In genomic region chr20:39271205-39271604, GRCh38 we compare ENCODE assay signal across 20 cellular contexts.
DNase-seq lines count a peak whose midpoint lies in the region; ATAC-seq and TF ChIP-seq lines count a peak whose summit lies in the region.
"Had no signal": no experiment of that assay in that cellular context is flagged by ENCODE, and none has a peak within 500 bp of the region (broad histone marks: within the 10 kb centered on the region; RNA-seq: fewer than 3 reads in every experiment).

No MANE protein-coding gene starts in this region.

- intact Hi-C loops in heart left ventricle (cut with DNase I), result loop anchor here in 1 of 10 donors (10.0 kb wide), 1 partner anchor 154 kb away; no protein-coding TSS in a partner anchor

- TF ChIP-seq POLR2A in heart left ventricle (IDR thresholded peaks at IDR 0.05) (no peak), suprapubic skin (IDR thresholded peaks at IDR 0.05) (no peak)

- peaks cover 0 to 5% (median 0%) of the 10 kb centered on the region in 12 donors for H3K9me3 ChIP-seq in heart left ventricle
- no peaks in the 10 kb centered on the region for H3K9me3 ChIP-seq in suprapubic skin

- H3K36me3 ChIP-seq in heart left ventricle, result no peaks in the 10 kb centered on the region
- no peaks in the 10 kb centered on the region for H3K36me3 ChIP-seq in suprapubic skin

- H3K4me3 ChIP-seq in heart left ventricle (no peak overlapping the region), suprapubic skin (no peak overlapping the region)

- TF ChIP-seq CTCF in heart left ventricle (IDR thresholded peaks at IDR 0.05) (no peak), suprapubic skin (IDR thresholded peaks at IDR 0.05) (no peak)

- H3K27me3 ChIP-seq in heart left ventricle, result no peaks in the 10 kb centered on the region
- H3K27me3 ChIP-seq in suprapubic skin, result no peaks in the 10 kb centered on the region

- DNase-seq in RPMI7951 (ENCODE audit: low read depth) (peak; percentile 58), heart left ventricle (peak in 1 of 5 donors; percentile 17), left kidney (ENCODE audit: low read depth, low spot score) (peak; percentile 20), suprapubic skin (ENCODE audit: low spot score in 2 of 2) (no peak), inferior parietal cortex (ENCODE audit: extremely low spot score) (no peak), COR-L47 (lab: John Stamatoyannopoulos, UW) (no peak)
- no peak for DNase-seq in stimulated activated CD4-positive, alpha-beta T cell treated with anti-CD3 and anti-CD28 coated beads, Interleukin-2, amount 100 ng/mL, for 24 hours
- DNase-seq: ACHN; CD4-positive, alpha-beta T cell; DND-41; GF-D8; NCI-H1092 treated with DMSO at 0.1 percent for 48 hours; NCI-H1694; NCI-H2107; NCI-H345; NCI-H69; NK-92 treated with Interleukin-12 subunit alpha and Interleukin-12 subunit beta, amount 100 ng/mL, for 24 hours had no signal

- ATAC-seq in heart left ventricle (peak; percentile 23 to 70 (median 38)), HG03196 (IDR thresholded peaks at IDR 0.05; ENCODE audit: unreplicated experiment) (no peak)
- ATAC-seq: HepG2 had no signal

- no peak for TF ChIP-seq EP300 in suprapubic skin (IDR thresholded peaks at IDR 0.05)

- H3K4me1 ChIP-seq in heart left ventricle, result peaks cover 0 to 29% (median 9%) of the 10 kb centered on the region in 12 donors
- peaks cover 43% of the 10 kb centered on the region for H3K4me1 ChIP-seq in suprapubic skin

- 21 to 39% (median 34%) methylated on average over 4 to 7 of the region's 7 CpGs for WGBS in heart left ventricle, 4 donors
- 26% methylated on average over 5 of the region's 7 CpGs for WGBS in suprapubic skin

- H3K27ac ChIP-seq in heart left ventricle, result peak overlapping the region in 4 of 12 donors; percentile 30 to 54 (median 39)
- peak overlapping the region; percentile 45 for H3K27ac ChIP-seq in suprapubic skin
- H3K27ac ChIP-seq: KMS-11 had no signal

Comparison
In these comparisons a context has a peak if more than half of its experiments do, and no peak if none do; other contexts are left out.
1. DNase-seq: peak in RPMI7951 (single experiment) and left kidney (single experiment); none in suprapubic skin (0 of 2), stimulated activated CD4-positive, alpha-beta T cell treated with anti-CD3 and anti-CD28 coated beads, Interleukin-2, amount 100 ng/mL, for 24 hours (0 of 2), inferior parietal cortex (single experiment) and COR-L47 (single experiment).